Comparison of ENCODE assay signal across 19 cellular contexts in genomic region chr6:107331409-107332386, GRCh38.
DNase-seq lines count a peak whose midpoint lies in the region; ATAC-seq and TF ChIP-seq lines count a peak whose summit lies in the region.
"Had no signal": no experiment of that assay in that cellular context is flagged by ENCODE, and none has a peak within 500 bp of the region (broad histone marks: within the 10 kb centered on the region; RNA-seq: fewer than 3 reads in every experiment).

No MANE protein-coding gene starts in this region.

- ATAC-seq in left lobe of liver = peak; percentile 75
- ATAC-seq in stimulated activated memory B cell treated with anti-CD40 and anti-IgM and Interleukin-4, amounts not matched to agents 10 μg/mL and 1 μg/mL and 100 μg/mL, for 72 hours = no peak
- no peak for ATAC-seq in natural killer cell
- ATAC-seq: T-cell had no signal

- TF ChIP-seq POLR2A in prostate gland (IDR thresholded peaks at IDR 0.05) = no peak

- H3K27me3 ChIP-seq in SJCRH30 (no peaks in the 10 kb centered on the region), prostate gland (replicated peaks; ENCODE audit: insufficient read depth) (no peaks in the 10 kb centered on the region)

- H3K36me3 Mint-ChIP-seq in stimulated activated memory B cell treated with anti-CD40 and anti-IgM and Interleukin-4, amounts not matched to agents 10 μg/mL and 1 μg/mL and 100 μg/mL, for 72 hours = peaks cover 16% of the 10 kb centered on the region
- H3K36me3 Mint-ChIP-seq in natural killer cell = no peaks in the 10 kb centered on the region

- TF ChIP-seq CTCF in natural killer cell (IDR thresholded peaks at IDR 0.05) (no peak), prostate gland (IDR thresholded peaks at IDR 0.05) (no peak)

- H3K36me3 ChIP-seq in SJCRH30 = no peaks in the 10 kb centered on the region
- H3K36me3 ChIP-seq in prostate gland = no peaks in the 10 kb centered on the region

- H3K4me3 ChIP-seq in SJCRH30 = no peak overlapping the region
- no peak overlapping the region for H3K4me3 ChIP-seq in prostate gland
- H3K4me3 ChIP-seq: SK-N-MC had no signal

- no peaks in the 10 kb centered on the region for H3K27me3 Mint-ChIP-seq in stimulated activated memory B cell treated with anti-CD40 and anti-IgM and Interleukin-4, amounts not matched to agents 10 μg/mL and 1 μg/mL and 100 μg/mL, for 72 hours
- H3K27me3 Mint-ChIP-seq in natural killer cell (ENCODE audit: low read depth in 2 of 2) = no peaks in the 10 kb centered on the region
- H3K27me3 Mint-ChIP-seq: CD8-positive, alpha-beta memory T cell; T-cell had no signal

- H3K27ac ChIP-seq in SJCRH30 (no peak overlapping the region), prostate gland (no peak overlapping the region)
- H3K27ac ChIP-seq: SK-N-MC had no signal

- H3K4me1 ChIP-seq in SJCRH30 (no peaks in the 10 kb centered on the region), prostate gland (replicated peaks) (no peaks in the 10 kb centered on the region)

- H3K9me3 Mint-ChIP-seq in stimulated activated memory B cell treated with anti-CD40 and anti-IgM and Interleukin-4, amounts not matched to agents 10 μg/mL and 1 μg/mL and 100 μg/mL, for 72 hours = no peaks in the 10 kb centered on the region
- H3K9me3 Mint-ChIP-seq in natural killer cell = no peaks in the 10 kb centered on the region
- H3K9me3 Mint-ChIP-seq: CD8-positive, alpha-beta memory T cell; T-cell had no signal

- H3K4me1 Mint-ChIP-seq in stimulated activated memory B cell treated with anti-CD40 and anti-IgM and Interleukin-4, amounts not matched to agents 10 μg/mL and 1 μg/mL and 100 μg/mL, for 72 hours = peaks cover 18% of the 10 kb centered on the region
- peaks cover 11 to 27% of the 10 kb centered on the region in 2 donors for H3K4me1 Mint-ChIP-seq in natural killer cell

- peak; percentile 8 for DNase-seq in HuH-7 (ENCODE audit: low spot score)
- peak; percentile 43 for DNase-seq in NCI-H69 (lab: John Stamatoyannopoulos, UW)
- DNase-seq in left lobe of liver (ENCODE audit: low spot score) = no peak
- no peak for DNase-seq in SJCRH30
- no peak for DNase-seq in natural killer cell
- DNase-seq in prostate gland (ENCODE audit: low spot score) = no peak
- DNase-seq: C1 segment of cervical spinal cord; CD8-positive, alpha-beta memory T cell; DMS79 treated with DMSO at 0.1 percent for 48 hours; GDM1; HCEC 1CT; KG1; NCI-H1417 treated with DMSO at 0.1 percent for 48 hours; NCI-H187 treated with DMSO at 0.1 percent for 48 hours; NCI-H226; Right ventricle myocardium superior; T-cell had no signal

- intact Hi-C loops in natural killer cell (cut with micrococcal nuclease) (no loop called here), prostate gland (cut with DNase I) (no loop called here)

- H3K9me3 ChIP-seq in SJCRH30 (replicated peaks) (no peaks in the 10 kb centered on the region), prostate gland (no peaks in the 10 kb centered on the region)

- 93% methylated on average over 5 of the region's 5 CpGs for WGBS in prostate gland

- H3K4me3 Mint-ChIP-seq in stimulated activated memory B cell treated with anti-CD40 and anti-IgM and Interleukin-4, amounts not matched to agents 10 μg/mL and 1 μg/mL and 100 μg/mL, for 72 hours = no peak overlapping the region
- no peak overlapping the region for H3K4me3 Mint-ChIP-seq in natural killer cell
- H3K4me3 Mint-ChIP-seq: CD8-positive, alpha-beta memory T cell; T-cell had no signal

- peak overlapping the region; percentile 80 for H3K27ac Mint-ChIP-seq in stimulated activated memory B cell treated with anti-CD40 and anti-IgM and Interleukin-4, amounts not matched to agents 10 μg/mL and 1 μg/mL and 100 μg/mL, for 72 hours
- no peak overlapping the region for H3K27ac Mint-ChIP-seq in natural killer cell
- H3K27ac Mint-ChIP-seq: T-cell had no signal

Comparison
In these comparisons a context has a peak if more than half of its experiments do, and no peak if none do; other contexts are left out.
1. DNase-seq: peak in HuH-7 (single experiment) and NCI-H69 (single experiment); none in left lobe of liver (single experiment), SJCRH30 (0 of 2), natural killer cell (single experiment) and prostate gland (single experiment).